ENCODE assay signal across 22 cellular contexts in genomic region chr6:66396549-66396948, GRCh38.
DNase-seq lines count a peak whose midpoint lies in the region; ATAC-seq and TF ChIP-seq lines count a peak whose summit lies in the region.
"Had no signal": no experiment of that assay in that cellular context is flagged by ENCODE, and none has a peak within 500 bp of the region (broad histone marks: within the 10 kb centered on the region; RNA-seq: fewer than 3 reads in every experiment).

No MANE protein-coding gene starts in this region.

- H3K9ac ChIP-seq in PC-3 (ENCODE audit: low read length): no peak overlapping the region
- H3K9ac ChIP-seq: SK-N-SH had no signal

- H3K4me3 Mint-ChIP-seq in activated naive CD4-positive, alpha-beta T cell treated with anti-CD3 and anti-CD28 coated beads, Interleukin-2, amount 10 ng/mL, durations not matched to agents 7 days and 5 days: no peak overlapping the region
- H3K4me3 Mint-ChIP-seq: HFFc6 had no signal

- H3K79me2 ChIP-seq in PC-3 (ENCODE audit: low read length): no peaks in the 10 kb centered on the region

- no peaks in the 10 kb centered on the region for H3K36me3 ChIP-seq in PC-3 (ENCODE audit: low read depth, low read length)

- no peak overlapping the region for H3K4me3 ChIP-seq in PC-3 (ENCODE audit: low read length)

- no peaks in the 10 kb centered on the region for H3F3A ChIP-seq in PC-3 (ENCODE audit: low read length, unreplicated experiment)

- H3K27ac Mint-ChIP-seq in activated naive CD4-positive, alpha-beta T cell treated with anti-CD3 and anti-CD28 coated beads, Interleukin-2, amount 10 ng/mL, durations not matched to agents 7 days and 5 days: no peak overlapping the region
- H3K27ac Mint-ChIP-seq: CD4-positive, alpha-beta memory T cell; HFFc6 had no signal

- POLR2A ChIA-PET in PC-3 (lab: Charles Lee; ENCODE audit: unreplicated experiment): no interaction called here

- no peaks in the 10 kb centered on the region for H3K9me2 ChIP-seq in PC-3 (replicated peaks; ENCODE audit: low read length)
- H3K9me2 ChIP-seq: SK-N-SH had no signal

- ATAC-seq in PC-3: peak; percentile 72
- ATAC-seq: Panc1, Right ventricle myocardium inferior had no signal

- DNase-seq in DMS153 (lab: John Stamatoyannopoulos, UW): peak; percentile 1
- no peak for DNase-seq in DMS153 treated with DMSO at 0.1 percent for 48 hours (lab: John Stamatoyannopoulos, UW; ENCODE audit: unreplicated experiment)
- peak; percentile 2 for DNase-seq in Ammon's horn (ENCODE audit: low spot score)
- no peak for DNase-seq in PC-3
- peak in 35 of 42 donors; percentile 2 to 79 (median 27) for DNase-seq in head of caudate nucleus
- DNase-seq in activated naive CD4-positive, alpha-beta T cell treated with anti-CD3 and anti-CD28 coated beads, Interleukin-2, amount 10 ng/mL, durations not matched to agents 7 days and 5 days: no peak
- no peak for DNase-seq in NOMO-1 (lab: John Stamatoyannopoulos, UW; ENCODE audit: unreplicated experiment in 2 of 2)
- no peak for DNase-seq in dedifferentiated amniotic fluid mesenchymal stem cell (ENCODE audit: extremely low spot score)
- DNase-seq: Calu3, DND-41, HFFc6, KG1, NCI-H1048, NCI-H146, NCI-H2171, NCI-H524 treated with DMSO at 0.1 percent for 48 hours, SK-N-SH, T-helper 1 cell had no signal

- H3K4me1 ChIP-seq in PC-3 (ENCODE audit: insufficient read depth, low read length): no peaks in the 10 kb centered on the region

- intact Hi-C loops in PC-3 (cut with micrococcal nuclease): no loop called here
- intact Hi-C loops in head of caudate nucleus (cut with DNase I): no loop called here

- no peak overlapping the region for H3K4me2 ChIP-seq in PC-3 (ENCODE audit: low read length)
- H3K4me2 ChIP-seq: SK-N-SH had no signal

- H2AFZ ChIP-seq in PC-3 (ENCODE audit: low read length): peak overlapping the region; percentile 34; the same call in 1 of the 2 replicates

- no peaks in the 10 kb centered on the region for H4K20me1 ChIP-seq in PC-3 (ENCODE audit: low read length)

- H3K27me3 ChIP-seq in PC-3 (ENCODE audit: low read length): no peaks in the 10 kb centered on the region

- no peak for TF ChIP-seq CTCF in PC-3 (conservative IDR thresholded peaks at IDR 0.05; ENCODE audit: low read depth, low read length)

- peaks cover 5% of the 10 kb centered on the region for H3K9me3 Mint-ChIP-seq in activated naive CD4-positive, alpha-beta T cell treated with anti-CD3 and anti-CD28 coated beads, Interleukin-2, amount 10 ng/mL, durations not matched to agents 7 days and 5 days

- no peak overlapping the region for H3K27ac ChIP-seq in PC-3 (ENCODE audit: low read length)
- H3K27ac ChIP-seq: 22Rv1 had no signal

- CTCF ChIA-PET in PC-3 (lab: Charles Lee): no interaction called here
- CTCF ChIA-PET in activated naive CD4-positive, alpha-beta T cell treated with anti-CD3 and anti-CD28 coated beads, Interleukin-2, amount 10 ng/mL, durations not matched to agents 7 days and 5 days (lab: Charles Lee): no interaction called here

- H3K9me3 ChIP-seq in PC-3 (ENCODE audit: low read length): no peaks in the 10 kb centered on the region
- H3K9me3 ChIP-seq: SK-N-SH had no signal

- H3K4me1 Mint-ChIP-seq in activated naive CD4-positive, alpha-beta T cell treated with anti-CD3 and anti-CD28 coated beads, Interleukin-2, amount 10 ng/mL, durations not matched to agents 7 days and 5 days: no peaks in the 10 kb centered on the region
- H3K4me1 Mint-ChIP-seq: CD4-positive, alpha-beta memory T cell had no signal

- H3K27me3 Mint-ChIP-seq in activated naive CD4-positive, alpha-beta T cell treated with anti-CD3 and anti-CD28 coated beads, Interleukin-2, amount 10 ng/mL, durations not matched to agents 7 days and 5 days: no peaks in the 10 kb centered on the region
- H3K27me3 Mint-ChIP-seq: CD4-positive, alpha-beta memory T cell had no signal

- H3K36me3 Mint-ChIP-seq in activated naive CD4-positive, alpha-beta T cell treated with anti-CD3 and anti-CD28 coated beads, Interleukin-2, amount 10 ng/mL, durations not matched to agents 7 days and 5 days: no peaks in the 10 kb centered on the region
- H3K36me3 Mint-ChIP-seq: CD4-positive, alpha-beta memory T cell had no signal

- BruUV-seq in PC-3 (replicated peaks; lab: Mats Ljungman, UMichigan): no TSS peak

Comparison
In these comparisons a context has a peak if more than half of its experiments do, and no peak if none do; other contexts are left out.
1. DNase-seq: peak in DMS153 (single experiment), Ammon's horn (single experiment) and head of caudate nucleus (35 of 42); none in DMS153 treated with DMSO at 0.1 percent for 48 hours (single experiment), PC-3 (single experiment), activated naive CD4-positive, alpha-beta T cell treated with anti-CD3 and anti-CD28 coated beads, Interleukin-2, amount 10 ng/mL, durations not matched to agents 7 days and 5 days (single experiment), NOMO-1 (0 of 2) and dedifferentiated amniotic fluid mesenchymal stem cell (single experiment).